Comparison of ENCODE assay signal across 17 cellular contexts in the genomic region with DNA sequence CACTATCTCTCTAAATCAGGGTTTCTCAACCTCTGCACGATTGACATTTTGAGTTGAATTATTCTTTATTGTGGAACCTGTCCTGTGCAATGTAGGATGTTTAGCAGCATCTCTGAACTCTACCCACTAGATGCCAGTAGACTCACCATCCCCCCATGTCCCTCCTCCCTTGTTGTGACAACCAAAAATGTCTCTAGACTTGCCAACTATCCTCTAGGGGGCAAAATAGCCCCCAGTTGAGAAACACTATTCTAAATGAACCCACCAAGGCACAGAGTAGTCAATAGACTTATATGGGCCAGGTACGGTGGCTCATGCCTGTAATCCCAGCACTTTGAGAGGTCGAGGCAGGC. TPM values are rescaled to one million over a fixed set of nuclear protein-coding genes. Genes with fewer than 3 reads are reported as not detected.
DNase-seq lines count a peak whose midpoint lies in the region; ATAC-seq, FAIRE-seq and TF ChIP-seq lines count a peak whose summit lies in the region.
"Had no signal": no experiment of that assay in that cellular context is flagged by ENCODE, and none has a peak within 500 bp of the region (broad histone marks: within the 10 kb centered on the region; RNA-seq: fewer than 3 reads in every experiment).

No MANE protein-coding gene starts in this region.

- H3K4me1 Mint-ChIP-seq in HFFc6 (ENCODE audit: low read depth) = peaks cover 22% of the 10 kb centered on the region
- no peaks in the 10 kb centered on the region for H3K4me1 Mint-ChIP-seq in CD4-positive, alpha-beta memory T cell
- H3K4me1 Mint-ChIP-seq: CD4-positive, CD25-positive, alpha-beta regulatory T cell; stimulated activated memory B cell treated with anti-CD40 and anti-IgM and Interleukin-4, amounts not matched to agents 10 μg/mL and 1 μg/mL and 100 μg/mL, for 72 hours had no signal

- CTCF ChIA-PET in CD4-positive, alpha-beta memory T cell (lab: Charles Lee; ENCODE audit: partially characterized antibody) = no interaction called here

- DNase-seq in HFFc6 (no peak), ascending aorta (ENCODE audit: low spot score in 2 of 2) (no peak), iPS-NIHi7 (ENCODE audit: extremely low spot score) (peak; percentile 20), thoracic aorta (ENCODE audit: low spot score) (no peak), pancreas (no peak)
- DNase-seq in CD4-positive, alpha-beta memory T cell = no peak
- DNase-seq: activated CD4-positive, alpha-beta memory T cell treated with anti-CD3 and anti-CD28 coated beads for 36 hours; body of pancreas; CD4-positive, CD25-positive, alpha-beta regulatory T cell; left lung; MV-4-11; nucleus accumbens; Peyer's patch had no signal

- no peaks in the 10 kb centered on the region for H3K9me3 Mint-ChIP-seq in HFFc6
- H3K9me3 Mint-ChIP-seq in CD4-positive, alpha-beta memory T cell = no peaks in the 10 kb centered on the region
- H3K9me3 Mint-ChIP-seq: activated CD4-positive, alpha-beta memory T cell treated with anti-CD3 and anti-CD28 coated beads for 36 hours; stimulated activated memory B cell treated with anti-CD40 and anti-IgM and Interleukin-4, amounts not matched to agents 10 μg/mL and 1 μg/mL and 100 μg/mL, for 72 hours had no signal

- POLR2A ChIA-PET in CD4-positive, alpha-beta memory T cell (lab: Charles Lee; ENCODE audit: partially characterized antibody) = no interaction called here

- H3K9me3 ChIP-seq in ascending aorta = no peaks in the 10 kb centered on the region
- H3K9me3 ChIP-seq in thoracic aorta = no peaks in the 10 kb centered on the region
- no peaks in the 10 kb centered on the region for H3K9me3 ChIP-seq in CD4-positive, alpha-beta memory T cell (ENCODE audit: control insufficient read depth in 1 of 2, low read length in 2 of 2)
- no peaks in the 10 kb centered on the region for H3K9me3 ChIP-seq in pancreas
- H3K9me3 ChIP-seq: body of pancreas, left lung, Peyer's patch had no signal

- no peaks in the 10 kb centered on the region for H3K27me3 ChIP-seq in ascending aorta
- no peaks in the 10 kb centered on the region for H3K27me3 ChIP-seq in thoracic aorta (replicated peaks; ENCODE audit: insufficient read depth)
- H3K27me3 ChIP-seq in CD4-positive, alpha-beta memory T cell (ENCODE audit: insufficient read depth, low read length) = no peaks in the 10 kb centered on the region
- H3K27me3 ChIP-seq in pancreas = no peaks in the 10 kb centered on the region
- H3K27me3 ChIP-seq: body of pancreas, left lung, Peyer's patch had no signal

- peak overlapping the region; percentile 74 to 83 for H3K27ac ChIP-seq in ascending aorta
- peak overlapping the region; percentile 58 to 74 for H3K27ac ChIP-seq in thoracic aorta
- H3K27ac ChIP-seq in CD4-positive, alpha-beta memory T cell (ENCODE audit: low read depth, low read length) = no peak overlapping the region
- no peak overlapping the region for H3K27ac ChIP-seq in pancreas

- H3K4me3 ChIP-seq in ascending aorta = no peak overlapping the region
- H3K4me3 ChIP-seq in thoracic aorta = no peak overlapping the region
- H3K4me3 ChIP-seq in CD4-positive, alpha-beta memory T cell (ENCODE audit: low read length in 2 of 2) = no peak overlapping the region
- H3K4me3 ChIP-seq in pancreas = no peak overlapping the region
- H3K4me3 ChIP-seq: body of pancreas, left lung, Peyer's patch had no signal

- intact Hi-C loops in ascending aorta (cut with DNase I) (loop anchor here (5.0 kb wide), 1 partner anchor 120 kb away; no protein-coding TSS in a partner anchor), pancreas (cut with DNase I) (no loop called here)
- intact Hi-C loops in CD4-positive, alpha-beta memory T cell (cut with micrococcal nuclease) = no loop called here

- WGBS in pancreas, 2 donors = 53 to 69% methylated on average over 3 of the region's 3 CpGs

- H3K27me3 Mint-ChIP-seq in HFFc6 (ENCODE audit: insufficient read depth) = peaks cover 1% of the 10 kb centered on the region; the same call in 1 of the 2 replicates
- peaks cover 2 to 3% of the 10 kb centered on the region in 2 donors for H3K27me3 Mint-ChIP-seq in CD4-positive, alpha-beta memory T cell
- H3K27me3 Mint-ChIP-seq: CD4-positive, CD25-positive, alpha-beta regulatory T cell; stimulated activated memory B cell treated with anti-CD40 and anti-IgM and Interleukin-4, amounts not matched to agents 10 μg/mL and 1 μg/mL and 100 μg/mL, for 72 hours had no signal

- H3K4me3 Mint-ChIP-seq in HFFc6 = peak overlapping the region; percentile 76
- no peak overlapping the region for H3K4me3 Mint-ChIP-seq in CD4-positive, alpha-beta memory T cell
- H3K4me3 Mint-ChIP-seq: activated CD4-positive, alpha-beta memory T cell treated with anti-CD3 and anti-CD28 coated beads for 36 hours; CD4-positive, CD25-positive, alpha-beta regulatory T cell; stimulated activated memory B cell treated with anti-CD40 and anti-IgM and Interleukin-4, amounts not matched to agents 10 μg/mL and 1 μg/mL and 100 μg/mL, for 72 hours had no signal

- ATAC-seq in thoracic aorta (ENCODE audit: insufficient number of reproducible peaks, low FRiP score, low read depth) (no peak), HG03565 (IDR thresholded peaks at IDR 0.05; ENCODE audit: unreplicated experiment) (no peak), HG02840 (IDR thresholded peaks at IDR 0.05; ENCODE audit: low FRiP score, unreplicated experiment) (no peak), pancreas (no peak)
- ATAC-seq: body of pancreas; stimulated activated memory B cell treated with anti-CD40 and anti-IgM and Interleukin-4, amounts not matched to agents 10 μg/mL and 1 μg/mL and 100 μg/mL, for 72 hours had no signal

- TF ChIP-seq CTCF in HFFc6 (IDR thresholded peaks at IDR 0.05) (peak; percentile 31; the same call in 1 of the 2 replicates), ascending aorta (IDR thresholded peaks at IDR 0.05) (no peak), thoracic aorta (IDR thresholded peaks at IDR 0.05) (no peak), pancreas (IDR thresholded peaks at IDR 0.05) (no peak)

- H3K36me3 ChIP-seq in ascending aorta (no peaks in the 10 kb centered on the region), thoracic aorta (no peaks in the 10 kb centered on the region), pancreas (no peaks in the 10 kb centered on the region)
- H3K36me3 ChIP-seq in CD4-positive, alpha-beta memory T cell (ENCODE audit: insufficient read depth, low read length) = no peaks in the 10 kb centered on the region
- H3K36me3 ChIP-seq: left lung, Peyer's patch had no signal

- no peak for FAIRE-seq in pancreas (lab: Jason Lieb, UNC)
- FAIRE-seq: G401.6 had no signal

- H3K4me1 ChIP-seq in ascending aorta (peaks cover 0 to 9% of the 10 kb centered on the region in 2 donors), thoracic aorta (ENCODE audit: control insufficient read depth in 1 of 2, low read depth in 2 of 2) (peaks cover 10 to 29% of the 10 kb centered on the region in 2 donors), pancreas (no peaks in the 10 kb centered on the region)
- H3K4me1 ChIP-seq in CD4-positive, alpha-beta memory T cell (ENCODE audit: insufficient read depth, low read length) = no peaks in the 10 kb centered on the region
- H3K4me1 ChIP-seq: body of pancreas, Peyer's patch had no signal

- H3K27ac Mint-ChIP-seq in HFFc6 = peak overlapping the region; percentile 89
- no peak overlapping the region for H3K27ac Mint-ChIP-seq in CD4-positive, alpha-beta memory T cell
- H3K27ac Mint-ChIP-seq: activated CD4-positive, alpha-beta memory T cell treated with anti-CD3 and anti-CD28 coated beads for 36 hours; CD4-positive, CD25-positive, alpha-beta regulatory T cell; stimulated activated memory B cell treated with anti-CD40 and anti-IgM and Interleukin-4, amounts not matched to agents 10 μg/mL and 1 μg/mL and 100 μg/mL, for 72 hours had no signal

- no peaks in the 10 kb centered on the region for H3K36me3 Mint-ChIP-seq in HFFc6 (ENCODE audit: low read depth)
- H3K36me3 Mint-ChIP-seq in CD4-positive, alpha-beta memory T cell = no peaks in the 10 kb centered on the region
- H3K36me3 Mint-ChIP-seq: activated CD4-positive, alpha-beta memory T cell treated with anti-CD3 and anti-CD28 coated beads for 36 hours; CD4-positive, CD25-positive, alpha-beta regulatory T cell; stimulated activated memory B cell treated with anti-CD40 and anti-IgM and Interleukin-4, amounts not matched to agents 10 μg/mL and 1 μg/mL and 100 μg/mL, for 72 hours had no signal

RNA-seq across cellular contexts. Expression of gene GAB1, which starts 49.1 kb away (rescaled TPM):
- total RNA-seq in HFFc6 (2021; fragmentation: NEBNext Ultra II Directional; extraction: Animal tissue kit (Norgen Biotek cat#: 25700)) = 1 to 10 TPM; 6.6 to 8.9 (median 6.9) TPM
- total RNA-seq in ascending aorta (31.0 TPM), thoracic aorta (10 to 100 TPM; 48.3 to 77.3 TPM), pancreas (10 to 100 TPM in 4 of 6 donors, 1 to 10 TPM in 2; 5.8 to 21.2 (median 10.1) TPM)
- total RNA-seq in CD4-positive, alpha-beta memory T cell = under 1 TPM; 0.26 to 0.78 TPM
- polyA plus RNA-seq in CD4-positive, alpha-beta memory T cell = not detected
- 1 to 10 TPM; 3.0 to 3.3 TPM for polyA plus RNA-seq in pancreas
- polyA plus RNA-seq: CD4-positive, CD25-positive, alpha-beta regulatory T cell had no signal

Comparison
In these comparisons a context has a peak if more than half of its experiments do, and no peak if none do; other contexts are left out.
1. H3K27ac ChIP-seq: peak in ascending aorta (2 of 2) and thoracic aorta (2 of 2); none in CD4-positive, alpha-beta memory T cell (single experiment) and pancreas (0 of 4).